24 cellular contexts compared by ENCODE assay signal in genomic region chr14:62934439-62934838, GRCh38.
"Had no signal": no experiment of that assay in that cellular context is flagged by ENCODE, and none has a peak within 500 bp of the region (broad histone marks: within the 10 kb centered on the region; RNA-seq: fewer than 3 reads in every experiment).

No MANE protein-coding gene starts in this region.

- H3K4me3 ChIP-seq: hepatocyte, left ventricle myocardium inferior, lower lobe of right lung, psoas muscle, spleen, testis, tibial nerve had no signal

- H3K36me3 ChIP-seq: left ventricle myocardium inferior, lower lobe of right lung, neutrophil, spleen, tibial nerve had no signal

- H3K9me3 ChIP-seq: lower lobe of right lung, neutrophil, psoas muscle, spleen, testis, tibial nerve had no signal

- H2AFZ ChIP-seq: hepatocyte had no signal

- H3K4me2 ChIP-seq: hepatocyte had no signal

- H3K79me2 ChIP-seq: hepatocyte had no signal

- DNase-seq: endodermal cell; erythroblast; foreskin keratinocyte; head of caudate nucleus; kidney; left cardiac atrium; left ventricle myocardium inferior; lower lobe of right lung; natural killer cell; psoas muscle; spleen; stimulated activated CD4-positive, alpha-beta T cell treated with anti-CD3 and anti-CD28 coated beads, Interleukin-15, amount 100 ng/mL, for 24 hours; stimulated activated CD4-positive, alpha-beta T cell treated with anti-CD3 and anti-CD28 coated beads, Interleukin-1b, Interleukin-23, amount 100 ng/mL, for 48 hours; stimulated activated CD4-positive, alpha-beta T cell treated with anti-CD3 and anti-CD28 coated beads, Interleukin-4, amount 100 ng/mL, for 24 hours; testis had no signal

- H3K4me3 Mint-ChIP-seq: dendritic cell treated with granulocyte-macrophage colony-stimulating factor and Interleukin-4, amounts not matched to agents 40 ng/mL and 50 ng/mL, for 4 days; endodermal cell; memory B cell; mesothelial cell of epicardium; natural killer cell; stimulated activated memory B cell treated with anti-CD40 and anti-IgM and Interleukin-4, amounts not matched to agents 10 μg/mL and 1 μg/mL and 100 μg/mL, for 72 hours; stimulated activated naive CD8-positive, alpha-beta T cell treated with anti-CD3 and anti-CD28 coated beads, Interleukin-15, Interleukin-2, amounts not matched to agents 100 ng/mL and 50 ng/mL, for 24 hours had no signal

- H3K36me3 Mint-ChIP-seq: memory B cell; mesothelial cell of epicardium; natural killer cell; stimulated activated memory B cell treated with anti-CD40 and anti-IgM and Interleukin-4, amounts not matched to agents 10 μg/mL and 1 μg/mL and 100 μg/mL, for 72 hours had no signal

- H3K27ac ChIP-seq: foreskin keratinocyte, hepatocyte, left ventricle myocardium inferior, lower lobe of right lung, neutrophil, psoas muscle, spleen, testis, tibial nerve had no signal

- H3K4me1 ChIP-seq: foreskin keratinocyte, left ventricle myocardium inferior, lower lobe of right lung, psoas muscle, spleen, testis, tibial nerve had no signal

- H3K9me3 Mint-ChIP-seq: endodermal cell; mesothelial cell of epicardium; stimulated activated naive CD8-positive, alpha-beta T cell treated with anti-CD3 and anti-CD28 coated beads, Interleukin-15, Interleukin-2, amounts not matched to agents 100 ng/mL and 50 ng/mL, for 24 hours had no signal

- H3K27me3 Mint-ChIP-seq: dendritic cell treated with granulocyte-macrophage colony-stimulating factor and Interleukin-4, amounts not matched to agents 40 ng/mL and 50 ng/mL, for 4 days; memory B cell; stimulated activated memory B cell treated with anti-CD40 and anti-IgM and Interleukin-4, amounts not matched to agents 10 μg/mL and 1 μg/mL and 100 μg/mL, for 72 hours; stimulated activated naive CD8-positive, alpha-beta T cell treated with anti-CD3 and anti-CD28 coated beads, Interleukin-15, Interleukin-2, amounts not matched to agents 100 ng/mL and 50 ng/mL, for 24 hours had no signal

- H3K27ac Mint-ChIP-seq: dendritic cell treated with granulocyte-macrophage colony-stimulating factor and Interleukin-4, amounts not matched to agents 40 ng/mL and 50 ng/mL, for 4 days; endodermal cell; memory B cell; mesothelial cell of epicardium; natural killer cell; stimulated activated memory B cell treated with anti-CD40 and anti-IgM and Interleukin-4, amounts not matched to agents 10 μg/mL and 1 μg/mL and 100 μg/mL, for 72 hours; stimulated activated naive CD8-positive, alpha-beta T cell treated with anti-CD3 and anti-CD28 coated beads, Interleukin-15, Interleukin-2, amounts not matched to agents 100 ng/mL and 50 ng/mL, for 24 hours had no signal

- ATAC-seq: foreskin keratinocyte; left cardiac atrium; lower lobe of right lung; natural killer cell; psoas muscle; sciatic nerve; stimulated activated memory B cell treated with anti-CD40 and anti-IgM and Interleukin-4, amounts not matched to agents 10 μg/mL and 1 μg/mL and 100 μg/mL, for 72 hours had no signal

- H3K27me3 ChIP-seq: hepatocyte, neutrophil, spleen, testis, tibial nerve had no signal

- H3K4me1 Mint-ChIP-seq: memory B cell; mesothelial cell of epicardium; natural killer cell; stimulated activated memory B cell treated with anti-CD40 and anti-IgM and Interleukin-4, amounts not matched to agents 10 μg/mL and 1 μg/mL and 100 μg/mL, for 72 hours had no signal
